Comparison of ENCODE assay signal across 1 cellular context in the genomic region with DNA sequence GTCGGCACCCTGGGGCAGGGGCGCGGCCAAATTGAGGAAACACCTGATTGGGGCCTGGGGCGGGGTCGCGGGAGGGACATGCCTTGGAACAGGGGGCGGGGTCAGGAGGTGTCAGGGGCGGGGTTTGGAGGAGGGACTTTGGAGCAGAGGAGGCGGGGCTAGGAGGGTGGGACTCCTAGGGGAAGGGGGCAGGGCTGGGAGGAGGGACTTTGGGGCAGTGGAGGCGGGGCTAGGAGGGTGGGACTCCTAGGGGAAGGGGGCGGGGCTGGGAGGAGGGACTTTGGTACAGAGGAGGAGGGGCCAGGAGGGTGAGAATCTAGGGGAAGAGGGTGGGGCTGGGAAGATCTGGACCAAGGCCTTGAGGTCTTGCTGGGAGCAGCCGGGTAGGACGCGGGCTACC.
TF ChIP-seq lines count a peak whose summit lies in the region.

No MANE protein-coding gene starts in this region.

TF ChIP-seq in HepG2, 621 proteins besides CTCF, POLR2A, EP300 and RAD21:
- TF ChIP-seq HNRNPUL1 (IDR thresholded peaks at IDR 0.05; ENCODE audit: low read depth, low read length) (no peak), HNRNPK (IDR thresholded peaks at IDR 0.05; ENCODE audit: low read depth, low read length, poor library complexity, severe bottlenecking) (peak; percentile 18)
